ENCODE assay signal across 1 cellular context in the genomic region with DNA sequence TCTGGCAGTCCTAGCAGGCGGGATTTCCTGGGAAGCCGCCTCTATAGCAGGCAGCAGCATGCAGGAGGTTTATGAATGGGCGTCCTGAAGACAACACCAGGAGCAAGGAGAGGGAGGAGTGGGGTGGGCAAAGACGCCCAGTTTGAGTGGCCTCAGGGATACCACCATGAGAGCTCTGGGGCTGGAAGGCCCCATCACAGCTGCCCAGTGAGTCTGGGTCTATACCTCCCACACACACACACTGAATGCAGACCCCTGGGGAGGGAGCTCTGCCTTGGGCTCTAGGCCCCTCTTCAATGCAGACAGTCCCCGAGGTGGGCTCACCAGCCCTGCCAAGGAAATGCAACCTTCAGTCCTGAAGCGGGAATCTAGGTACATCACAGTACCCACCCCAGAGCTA.
TF ChIP-seq lines count a peak whose summit lies in the region.

No MANE protein-coding gene starts in this region.

TF ChIP-seq in IMR-90, 13 proteins besides CTCF, POLR2A, EP300 and RAD21:
- TF ChIP-seq BHLHE40 (IDR thresholded peaks at IDR 0.05; ENCODE audit: low read depth, low read length): no peak
- TF ChIP-seq SMC3 (IDR thresholded peaks at IDR 0.05; ENCODE audit: low read depth, low read length): no peak
- TF ChIP-seq, protein P1, sequence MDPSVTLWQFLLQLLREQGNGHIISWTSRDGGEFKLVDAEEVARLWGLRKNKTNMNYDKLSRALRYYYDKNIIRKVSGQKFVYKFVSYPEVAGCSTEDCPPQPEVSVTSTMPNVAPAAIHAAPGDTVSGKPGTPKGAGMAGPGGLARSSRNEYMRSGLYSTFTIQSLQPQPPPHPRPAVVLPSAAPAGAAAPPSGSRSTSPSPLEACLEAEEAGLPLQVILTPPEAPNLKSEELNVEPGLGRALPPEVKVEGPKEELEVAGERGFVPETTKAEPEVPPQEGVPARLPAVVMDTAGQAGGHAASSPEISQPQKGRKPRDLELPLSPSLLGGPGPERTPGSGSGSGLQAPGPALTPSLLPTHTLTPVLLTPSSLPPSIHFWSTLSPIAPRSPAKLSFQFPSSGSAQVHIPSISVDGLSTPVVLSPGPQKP (IDR thresholded peaks at IDR 0.05; ENCODE audit: borderline replicate concordance, low read depth, low read length): no peak
- TF ChIP-seq CHD1 (IDR thresholded peaks at IDR 0.05; ENCODE audit: low read depth, low read length): no peak
- TF ChIP-seq MAZ (IDR thresholded peaks at IDR 0.05; ENCODE audit: borderline replicate concordance, low read depth, low read length): no peak
- TF ChIP-seq, protein P2, sequence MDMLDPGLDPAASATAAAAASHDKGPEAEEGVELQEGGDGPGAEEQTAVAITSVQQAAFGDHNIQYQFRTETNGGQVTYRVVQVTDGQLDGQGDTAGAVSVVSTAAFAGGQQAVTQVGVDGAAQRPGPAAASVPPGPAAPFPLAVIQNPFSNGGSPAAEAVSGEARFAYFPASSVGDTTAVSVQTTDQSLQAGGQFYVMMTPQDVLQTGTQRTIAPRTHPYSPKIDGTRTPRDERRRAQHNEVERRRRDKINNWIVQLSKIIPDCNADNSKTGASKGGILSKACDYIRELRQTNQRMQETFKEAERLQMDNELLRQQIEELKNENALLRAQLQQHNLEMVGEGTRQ (IDR thresholded peaks at IDR 0.05; ENCODE audit: low read depth, low read length): no peak
